ENCODE assay signal across 14 cellular contexts in genomic region chr10:121516483-121516882, GRCh38.
DNase-seq lines count a peak whose midpoint lies in the region; ATAC-seq lines count a peak whose summit lies in the region.
"Had no signal": no experiment of that assay in that cellular context is flagged by ENCODE, and none has a peak within 500 bp of the region (broad histone marks: within the 10 kb centered on the region; RNA-seq: fewer than 3 reads in every experiment).

No MANE protein-coding gene starts in this region.

- no peak overlapping the region for H3K27ac Mint-ChIP-seq in activated CD4-positive, alpha-beta T cell treated with anti-CD3 and anti-CD28 coated beads for 36 hours
- H3K27ac Mint-ChIP-seq: activated B cell treated with CpG ODN at 0.5 μM for 24 hours, naive B cell had no signal

- no peak for DNase-seq in activated CD4-positive, alpha-beta T cell treated with anti-CD3 and anti-CD28 coated beads for 36 hours
- DNase-seq in activated CD4-positive, alpha-beta T cell treated with anti-CD3 and anti-CD28 coated beads for 48 hours: no peak
- DNase-seq in superior temporal gyrus (ENCODE audit: extremely low spot score) (peak; percentile 51), HAP-1 (ENCODE audit: low spot score in 2 of 2) (no peak), hepatic stellate cell (ENCODE audit: low spot score) (no peak), EL (no peak)
- DNase-seq: activated B cell treated with CpG ODN at 0.5 μM for 24 hours; activated effector memory CD4-positive, alpha-beta T cell treated with anti-CD3 and anti-CD28 coated beads, Interleukin-2, amount 50 U/mL, for 16 hours; DMS79; naive B cell; SIG-M5 had no signal

- POLR2A ChIA-PET in activated CD4-positive, alpha-beta T cell treated with anti-CD3 and anti-CD28 coated beads for 36 hours (lab: Charles Lee): no interaction called here

- CTCF ChIA-PET in activated CD4-positive, alpha-beta T cell treated with anti-CD3 and anti-CD28 coated beads for 36 hours (lab: Charles Lee): no interaction called here

- H3K36me3 ChIP-seq in HAP-1 (replicated peaks): peaks cover 77% of the 10 kb centered on the region

- H3K9me3 ChIP-seq in HAP-1: no peaks in the 10 kb centered on the region

- H3K4me3 Mint-ChIP-seq in activated CD4-positive, alpha-beta T cell treated with anti-CD3 and anti-CD28 coated beads for 36 hours: no peak overlapping the region
- H3K4me3 Mint-ChIP-seq: activated B cell treated with CpG ODN at 0.5 μM for 24 hours, naive B cell had no signal

- H3K27me3 ChIP-seq in HAP-1 (ENCODE audit: low read depth): no peaks in the 10 kb centered on the region
- H3K27me3 ChIP-seq: cardiac muscle cell had no signal

- peak; percentile 61 for ATAC-seq in activated CD4-positive, alpha-beta T cell treated with anti-CD3 and anti-CD28 coated beads for 36 hours
- ATAC-seq in GM21619 (IDR thresholded peaks at IDR 0.05; ENCODE audit: unreplicated experiment) (peak; percentile 99), HG03521 (IDR thresholded peaks at IDR 0.05; ENCODE audit: unreplicated experiment) (peak; percentile 78)

- in situ Hi-C loops in HAP-1 (cut with MboI; ENCODE audit: low sequenced_read_pairs): no loop called here

- H3K4me3 ChIP-seq in HAP-1: no peak overlapping the region
- H3K4me3 ChIP-seq: cardiac muscle cell had no signal

- no peaks in the 10 kb centered on the region for H3K9me3 Mint-ChIP-seq in activated CD4-positive, alpha-beta T cell treated with anti-CD3 and anti-CD28 coated beads for 36 hours (ENCODE audit: low read depth)
- H3K9me3 Mint-ChIP-seq: activated B cell treated with CpG ODN at 0.5 μM for 24 hours had no signal

- intact Hi-C loops in activated CD4-positive, alpha-beta T cell treated with anti-CD3 and anti-CD28 coated beads for 36 hours (cut with DNase I, micrococcal nuclease): no loop called here

- H3K4me1 ChIP-seq in HAP-1: peaks cover 4% of the 10 kb centered on the region

- no peaks in the 10 kb centered on the region for H3K36me3 Mint-ChIP-seq in activated CD4-positive, alpha-beta T cell treated with anti-CD3 and anti-CD28 coated beads for 36 hours (ENCODE audit: low read depth)
- H3K36me3 Mint-ChIP-seq: naive B cell had no signal

- H3K4me1 Mint-ChIP-seq in activated CD4-positive, alpha-beta T cell treated with anti-CD3 and anti-CD28 coated beads for 36 hours: peaks cover 4% of the 10 kb centered on the region
- H3K4me1 Mint-ChIP-seq: activated B cell treated with CpG ODN at 0.5 μM for 24 hours, naive B cell had no signal

- no peaks in the 10 kb centered on the region for H3K27me3 Mint-ChIP-seq in activated CD4-positive, alpha-beta T cell treated with anti-CD3 and anti-CD28 coated beads for 36 hours
- H3K27me3 Mint-ChIP-seq: activated B cell treated with CpG ODN at 0.5 μM for 24 hours, naive B cell had no signal
